In genomic region chr16:16805809-16806208, GRCh38 we compare ENCODE assay signal across 1 cellular context.
TF ChIP-seq lines count a peak whose summit lies in the region.

No MANE protein-coding gene starts in this region.

TF ChIP-seq in K562, 482 proteins besides CTCF, POLR2A, EP300 and RAD21 (continued from another document):
- TF ChIP-seq LCOR (CRISPR knock-in tag; IDR thresholded peaks at IDR 0.05) (no peak), YY1 (IDR thresholded peaks at IDR 0.05; ENCODE audit: borderline replicate concordance in 1 of 3, control insufficient read depth in 1 of 3, extremely low read depth in 1 of 3, insufficient read depth in 3 of 3, insufficient read length in 1 of 3, insufficient replicate concordance in 2 of 3, low read depth in 1 of 3, low read length in 2 of 3) (no peak), CREB5 (CRISPR knock-in tag; IDR thresholded peaks at IDR 0.05) (no peak), HNRNPK (IDR thresholded peaks at IDR 0.05; ENCODE audit: low read depth, low read length, poor library complexity, severe bottlenecking) (peak; percentile 29), POLR3G (IDR thresholded peaks at IDR 0.05; ENCODE audit: extremely low read depth, insufficient read length, insufficient replicate concordance) (no peak)
